Comparison of ENCODE assay signal across 15 cellular contexts in genomic region chr11:40986320-40986719, GRCh38.
"Had no signal": no experiment of that assay in that cellular context is flagged by ENCODE, and none has a peak within 500 bp of the region (broad histone marks: within the 10 kb centered on the region; RNA-seq: fewer than 3 reads in every experiment).

No MANE protein-coding gene starts in this region.

- H3K4me3 ChIP-seq: heart left ventricle, psoas muscle, right lobe of liver, tibial artery, upper lobe of right lung, vagina had no signal

- H3K27me3 ChIP-seq: heart left ventricle, right lobe of liver, tibial artery, upper lobe of right lung, vagina had no signal

- H3K4me1 ChIP-seq: heart left ventricle, psoas muscle, right lobe of liver, tibial artery, upper lobe of right lung, vagina had no signal

- H3K4me3 Mint-ChIP-seq: naive thymus-derived CD4-positive, alpha-beta T cell; nephron progenitor cell; stimulated activated memory B cell treated with anti-CD40 and anti-IgM and Interleukin-4, amounts not matched to agents 10 μg/mL and 1 μg/mL and 100 μg/mL, for 72 hours; stimulated activated naive CD8-positive, alpha-beta T cell treated with anti-CD3 and anti-CD28 coated beads, Interleukin-15, Interleukin-2, amounts not matched to agents 100 ng/mL and 50 ng/mL, for 24 hours had no signal

- H3K9me3 ChIP-seq: psoas muscle, right lobe of liver, tibial artery, vagina had no signal

- H3K27me3 Mint-ChIP-seq: naive thymus-derived CD4-positive, alpha-beta T cell; stimulated activated memory B cell treated with anti-CD40 and anti-IgM and Interleukin-4, amounts not matched to agents 10 μg/mL and 1 μg/mL and 100 μg/mL, for 72 hours; stimulated activated naive CD8-positive, alpha-beta T cell treated with anti-CD3 and anti-CD28 coated beads, Interleukin-15, Interleukin-2, amounts not matched to agents 100 ng/mL and 50 ng/mL, for 24 hours had no signal

- H3K27ac Mint-ChIP-seq: naive thymus-derived CD4-positive, alpha-beta T cell; nephron progenitor cell; stimulated activated memory B cell treated with anti-CD40 and anti-IgM and Interleukin-4, amounts not matched to agents 10 μg/mL and 1 μg/mL and 100 μg/mL, for 72 hours; stimulated activated naive CD8-positive, alpha-beta T cell treated with anti-CD3 and anti-CD28 coated beads, Interleukin-15, Interleukin-2, amounts not matched to agents 100 ng/mL and 50 ng/mL, for 24 hours had no signal

- DNase-seq: erythroblast; heart left ventricle; hippocampal formation; left colon; naive thymus-derived CD4-positive, alpha-beta T cell; nephron progenitor cell; psoas muscle; retina; right lobe of liver; stimulated activated CD4-positive, alpha-beta T cell treated with anti-CD3 and anti-CD28 coated beads, Interleukin-4, amount 100 ng/mL, for 24 hours; tibial artery; upper lobe of right lung had no signal

- H3K36me3 Mint-ChIP-seq: naive thymus-derived CD4-positive, alpha-beta T cell; stimulated activated memory B cell treated with anti-CD40 and anti-IgM and Interleukin-4, amounts not matched to agents 10 μg/mL and 1 μg/mL and 100 μg/mL, for 72 hours had no signal

- ATAC-seq: heart left ventricle; left colon; naive thymus-derived CD4-positive, alpha-beta T cell; psoas muscle; right lobe of liver; stimulated activated memory B cell treated with anti-CD40 and anti-IgM and Interleukin-4, amounts not matched to agents 10 μg/mL and 1 μg/mL and 100 μg/mL, for 72 hours; upper lobe of right lung had no signal

- H3K4me1 Mint-ChIP-seq: naive thymus-derived CD4-positive, alpha-beta T cell; nephron progenitor cell; stimulated activated memory B cell treated with anti-CD40 and anti-IgM and Interleukin-4, amounts not matched to agents 10 μg/mL and 1 μg/mL and 100 μg/mL, for 72 hours had no signal

- H3K36me3 ChIP-seq: heart left ventricle, right lobe of liver, tibial artery, upper lobe of right lung, vagina had no signal

- H3K27ac ChIP-seq: heart left ventricle, psoas muscle, right lobe of liver, tibial artery, upper lobe of right lung, vagina had no signal
